Comparison of ENCODE assay signal across 15 cellular contexts in genomic region chr10:119304541-119304940, GRCh38.
A peak's percentile ranks its signal among the peaks of the same experiment; 100 is the strongest.
DNase-seq lines count a peak whose midpoint lies in the region; ATAC-seq and TF ChIP-seq lines count a peak whose summit lies in the region.
"Had no signal": no experiment of that assay in that cellular context is flagged by ENCODE, and none has a peak within 500 bp of the region (broad histone marks: within the 10 kb centered on the region; RNA-seq: fewer than 3 reads in every experiment).

No MANE protein-coding gene starts in this region.

- H3K79me2 ChIP-seq in PC-9 (ENCODE audit: low read depth) = no peaks in the 10 kb centered on the region

- H3K36me3 ChIP-seq in PC-9 (ENCODE audit: low read depth) (no peaks in the 10 kb centered on the region), tibial artery (no peaks in the 10 kb centered on the region)
- H3K36me3 ChIP-seq: vagina had no signal

- peak overlapping the region; percentile 47 for H3K4me3 Mint-ChIP-seq in activated naive CD4-positive, alpha-beta T cell treated with anti-CD3 and anti-CD28 coated beads, Interleukin-2, amount 50 U/mL, for 24 hours
- H3K4me3 Mint-ChIP-seq in immature natural killer cell = peak overlapping the region; percentile 10 to 79 (median 77)
- H3K4me3 Mint-ChIP-seq: brain had no signal

- no peaks in the 10 kb centered on the region for H4K20me1 ChIP-seq in PC-9 (ENCODE audit: insufficient read depth)

- ATAC-seq in GM18867 (IDR thresholded peaks at IDR 0.05; ENCODE audit: unreplicated experiment) = no peak
- ATAC-seq in GM21360 (IDR thresholded peaks at IDR 0.05; ENCODE audit: unreplicated experiment) = no peak

- CTCF ChIA-PET in PC-9 (lab: Charles Lee) = no interaction called here

- H3K27ac Mint-ChIP-seq in activated naive CD4-positive, alpha-beta T cell treated with anti-CD3 and anti-CD28 coated beads, Interleukin-2, amount 50 U/mL, for 24 hours = peak overlapping the region; percentile 96
- H3K27ac Mint-ChIP-seq in immature natural killer cell = peak overlapping the region; percentile 86 to 99 (median 97)

- no peak overlapping the region for H3K4me2 ChIP-seq in PC-9

- TF ChIP-seq CTCF in PC-9 (conservative IDR thresholded peaks at IDR 0.05) = no peak
- no peak for TF ChIP-seq CTCF in tibial artery (IDR thresholded peaks at IDR 0.05)

- H3K9me3 Mint-ChIP-seq in activated naive CD4-positive, alpha-beta T cell treated with anti-CD3 and anti-CD28 coated beads, Interleukin-2, amount 50 U/mL, for 24 hours = no peaks in the 10 kb centered on the region
- no peaks in the 10 kb centered on the region for H3K9me3 Mint-ChIP-seq in immature natural killer cell
- H3K9me3 Mint-ChIP-seq: brain had no signal

- no TSS peak for BruUV-seq in PC-9 (replicated peaks; lab: Mats Ljungman, UMichigan)

- H3K4me3 ChIP-seq in PC-9 (no peak overlapping the region), tibial artery (no peak overlapping the region)
- H3K4me3 ChIP-seq: vagina had no signal

- H3K27me3 Mint-ChIP-seq in activated naive CD4-positive, alpha-beta T cell treated with anti-CD3 and anti-CD28 coated beads, Interleukin-2, amount 50 U/mL, for 24 hours = no peaks in the 10 kb centered on the region
- peaks cover 15 to 29% (median 15%) of the 10 kb centered on the region in 3 donors for H3K27me3 Mint-ChIP-seq in immature natural killer cell (ENCODE audit: low read depth in 3 of 3)
- H3K27me3 Mint-ChIP-seq: brain had no signal

- H3K36me3 Mint-ChIP-seq in activated naive CD4-positive, alpha-beta T cell treated with anti-CD3 and anti-CD28 coated beads, Interleukin-2, amount 50 U/mL, for 24 hours = peaks cover 2% of the 10 kb centered on the region
- peaks cover 0 to 4% (median 0%) of the 10 kb centered on the region in 3 donors for H3K36me3 Mint-ChIP-seq in immature natural killer cell
- H3K36me3 Mint-ChIP-seq: brain had no signal

- POLR2A ChIA-PET in PC-9 (lab: Charles Lee; ENCODE audit: unreplicated experiment) = no interaction called here

- H2AFZ ChIP-seq in PC-9 = no peak overlapping the region

- DNase-seq in activated naive CD4-positive, alpha-beta T cell treated with Interleukin-2 at 50 U/mL for 16 hours = no peak
- DNase-seq in PC-9 (no peak), immature natural killer cell (no peak), tibial artery (no peak), NCI-H2196 (lab: John Stamatoyannopoulos, UW; ENCODE audit: unreplicated experiment) (no peak)
- DNase-seq: activated T-cell treated with anti-CD3 and anti-CD28 coated beads for 4 hours; NCI-H1436 treated with DMSO at 0.1 percent for 48 hours; NCI-H510A treated with DMSO at 0.1 percent for 48 hours; SHP77; stimulated activated CD4-positive, alpha-beta T cell treated with anti-CD3 and anti-CD28 coated beads, Interleukin-15, amount 100 ng/mL, for 24 hours had no signal

- H3K4me1 Mint-ChIP-seq in activated naive CD4-positive, alpha-beta T cell treated with anti-CD3 and anti-CD28 coated beads, Interleukin-2, amount 50 U/mL, for 24 hours = peaks cover 87% of the 10 kb centered on the region
- H3K4me1 Mint-ChIP-seq in immature natural killer cell = peaks cover 92 to 93% of the 10 kb centered on the region in 2 donors

- intact Hi-C loops in PC-9 (cut with micrococcal nuclease; ENCODE audit: unreplicated experiment) (loop anchor here (10.0 kb wide), 1 partner anchor 360 kb away; no protein-coding TSS in a partner anchor), tibial artery (cut with DNase I; ENCODE audit: low total_unique reads) (no loop called here)

- H3K9me3 ChIP-seq in PC-9 (ENCODE audit: insufficient read depth, low read depth) = no peaks in the 10 kb centered on the region
- no peaks in the 10 kb centered on the region for H3K9me3 ChIP-seq in tibial artery
- H3K9me3 ChIP-seq: vagina had no signal

- H3K27me3 ChIP-seq in PC-9 (ENCODE audit: insufficient read depth, low read depth) = no peaks in the 10 kb centered on the region
- H3K27me3 ChIP-seq in tibial artery = no peaks in the 10 kb centered on the region
- H3K27me3 ChIP-seq: vagina had no signal

- H3K4me1 ChIP-seq in PC-9 (replicated peaks; ENCODE audit: insufficient read depth) (peaks cover 62% of the 10 kb centered on the region), tibial artery (peaks cover 0 to 93% (median 45%) of the 10 kb centered on the region in 4 donors)

- H3K27ac ChIP-seq in PC-9 (peak overlapping the region; percentile 86), tibial artery (peak overlapping the region; percentile 77 to 80)

- peaks cover 30% of the 10 kb centered on the region for H3F3A ChIP-seq in PC-9 (ENCODE audit: insufficient read depth, low read depth)

- no peaks in the 10 kb centered on the region for H3K9me2 ChIP-seq in PC-9 (ENCODE audit: insufficient read depth)
